27 cellular contexts compared by ENCODE assay signal in genomic region chr9:98961513-98962180, GRCh38. TPM values are rescaled to one million over a fixed set of nuclear protein-coding genes. Genes with fewer than 3 reads are reported as not detected.
A peak's percentile ranks its signal among the peaks of the same experiment; 100 is the strongest.
DNase-seq lines count a peak whose midpoint lies in the region; ATAC-seq and TF ChIP-seq lines count a peak whose summit lies in the region.
"Had no signal": no experiment of that assay in that cellular context is flagged by ENCODE, and none has a peak within 500 bp of the region (broad histone marks: within the 10 kb centered on the region; RNA-seq: fewer than 3 reads in every experiment).

No MANE protein-coding gene starts in this region.

- peaks cover 4% of the 10 kb centered on the region for H3K4me1 ChIP-seq in mesendoderm (ENCODE audit: control insufficient read depth, low read depth, low read length)
- peaks cover 39% of the 10 kb centered on the region for H3K4me1 ChIP-seq in skeletal muscle satellite cell (ENCODE audit: control insufficient read depth, insufficient read depth, low read length)
- H3K4me1 ChIP-seq: BLaER1, breast epithelium, parathyroid adenoma had no signal

- H3K4ac ChIP-seq in mesendoderm (ENCODE audit: low read depth, low read length): no peak overlapping the region

- H3K27ac Mint-ChIP-seq in HFFc6: peak overlapping the region; percentile 64
- H3K27ac Mint-ChIP-seq: activated naive CD4-positive, alpha-beta T cell treated with anti-CD3 and anti-CD28 coated beads for 36 hours; H9; mesothelial cell of epicardium; T-helper 17 cell had no signal

- H3K27ac ChIP-seq in coronary artery (peak overlapping the region; percentile 46 to 94), mesendoderm (ENCODE audit: low read depth, low read length) (no peak overlapping the region)
- H3K27ac ChIP-seq: BLaER1, parathyroid adenoma had no signal

- H3K4me2 ChIP-seq in mesendoderm (ENCODE audit: low read length) (no peak overlapping the region), skeletal muscle satellite cell (ENCODE audit: low read length) (peak overlapping the region; percentile 41)
- H3K4me2 ChIP-seq: BLaER1 had no signal

- H3K4me3 ChIP-seq in coronary artery (no peak overlapping the region), mesendoderm (ENCODE audit: low read length) (no peak overlapping the region), skeletal muscle satellite cell (ENCODE audit: low read length) (no peak overlapping the region)
- H3K4me3 ChIP-seq: BLaER1, breast epithelium, skin epidermis had no signal

- H3K9ac ChIP-seq in mesendoderm (ENCODE audit: low read length) (no peak overlapping the region), skeletal muscle satellite cell (ENCODE audit: low read depth, low read length) (peak overlapping the region; percentile 61)
- H3K9ac ChIP-seq: BLaER1, parathyroid adenoma had no signal

- peak overlapping the region; percentile 62; the same call in 1 of the 2 replicates for H3K4me3 Mint-ChIP-seq in HFFc6
- H3K4me3 Mint-ChIP-seq: activated naive CD4-positive, alpha-beta T cell treated with anti-CD3 and anti-CD28 coated beads for 36 hours; H9; mesothelial cell of epicardium; T-helper 17 cell had no signal

- no peak for DNase-seq in HFFc6
- no peak for DNase-seq in coronary artery (ENCODE audit: low spot score)
- DNase-seq in mesendoderm: peak; percentile 10
- DNase-seq in G401 (ENCODE audit: low spot score): no peak
- no peak for DNase-seq in activated CD4-positive, alpha-beta T cell treated with anti-CD3 and anti-CD28 coated beads, Interleukin-2, amount 50 U/mL, for 4 hours
- DNase-seq: activated naive CD4-positive, alpha-beta T cell treated with anti-CD3 and anti-CD28 coated beads for 36 hours; activated T-cell treated with anti-CD3 and anti-CD28 coated beads, Interleukin-2, amount 50 U/mL, for 48 hours; amniotic stem cell; DMS79 treated with DMSO at 0.1 percent for 48 hours; H9; head of caudate nucleus; Kasumi-1; left colon; NCI-H1694; NCI-H2171; NCI-H524 treated with DMSO at 0.1 percent for 48 hours; NK-92 treated with Interleukin-12 subunit alpha and Interleukin-12 subunit beta, amount 100 ng/mL, for 24 hours; stimulated activated CD4-positive, alpha-beta T cell treated with anti-CD3 and anti-CD28 coated beads, Interleukin-1b, Interleukin-23, amount 100 ng/mL, for 48 hours; T-helper 17 cell had no signal

- no peak overlapping the region for H2BK15ac ChIP-seq in mesendoderm (replicated peaks; ENCODE audit: low read depth)

- H4K5ac ChIP-seq in mesendoderm (ENCODE audit: low read length): no peak overlapping the region

- H3K36me3 ChIP-seq in mesendoderm (ENCODE audit: control insufficient read depth, insufficient read depth, low read length) (no peaks in the 10 kb centered on the region), skeletal muscle satellite cell (ENCODE audit: insufficient read depth, low read length) (no peaks in the 10 kb centered on the region)
- H3K36me3 ChIP-seq: BLaER1, breast epithelium had no signal

- H3K36me3 Mint-ChIP-seq in HFFc6 (ENCODE audit: low read depth): peaks cover 9% of the 10 kb centered on the region

- peaks cover 4% of the 10 kb centered on the region; the same call in 1 of the 2 replicates for H3K27me3 Mint-ChIP-seq in HFFc6 (ENCODE audit: insufficient read depth)

- no peaks in the 10 kb centered on the region for H3K9me3 ChIP-seq in skeletal muscle satellite cell (replicated peaks; ENCODE audit: low read length)

- H3K79me2 ChIP-seq in mesendoderm (ENCODE audit: control insufficient read depth, insufficient read depth, low read length): no peaks in the 10 kb centered on the region
- H3K79me2 ChIP-seq: parathyroid adenoma had no signal

- H3K56ac ChIP-seq in mesendoderm (ENCODE audit: low read length): no peak overlapping the region

- peaks cover 60% of the 10 kb centered on the region for H3K4me1 Mint-ChIP-seq in HFFc6 (ENCODE audit: low read depth)

- in situ Hi-C loops in G401 (cut with HindIII; ENCODE audit: low sequenced_read_pairs): no loop called here

- no peak overlapping the region for H2AK5ac ChIP-seq in mesendoderm (ENCODE audit: low read length)

- ATAC-seq in GM19328 (IDR thresholded peaks at IDR 0.05; ENCODE audit: unreplicated experiment) (no peak), HG02763 (IDR thresholded peaks at IDR 0.05; ENCODE audit: unreplicated experiment) (no peak)
- ATAC-seq: left colon, T-helper 17 cell had no signal

- no peak overlapping the region for H2BK120ac ChIP-seq in mesendoderm (ENCODE audit: low read depth, low read length)

- no peaks in the 10 kb centered on the region for H3K79me1 ChIP-seq in mesendoderm (ENCODE audit: low read length)

- no peak overlapping the region for H2BK5ac ChIP-seq in mesendoderm (ENCODE audit: low read length)

- no peak overlapping the region for H3K23ac ChIP-seq in mesendoderm (ENCODE audit: low read length)

- WGBS in mesendoderm (ENCODE audit: extremely low coverage, insufficient coverage, low lambda C conversion rate): no CpG with 5 or more reads among the region's 16 CpGs

- no peaks in the 10 kb centered on the region for H3K27me3 ChIP-seq in mesendoderm (ENCODE audit: insufficient read depth, low read length, poor library complexity)
- peaks cover 52% of the 10 kb centered on the region for H3K27me3 ChIP-seq in skeletal muscle satellite cell (ENCODE audit: control insufficient read depth, insufficient read depth, low read length)
- H3K27me3 ChIP-seq: BLaER1, breast epithelium had no signal

- no peak overlapping the region for H4K8ac ChIP-seq in mesendoderm (ENCODE audit: low read depth, low read length)

- peaks cover 7% of the 10 kb centered on the region for H3K9me3 Mint-ChIP-seq in HFFc6

- TF ChIP-seq CTCF in HFFc6 (IDR thresholded peaks at IDR 0.05) (peak; percentile 16; the same call in 1 of the 2 replicates), coronary artery (IDR thresholded peaks at IDR 0.05) (no peak)

- no peak overlapping the region for H3K18ac ChIP-seq in mesendoderm (ENCODE audit: low read length)

RNA-seq across cellular contexts. Expression of gene COL15A1, which starts 17.9 kb away (rescaled TPM):
- under 1 TPM; 0.20 to 0.50 (median 0.32) TPM for total RNA-seq in HFFc6 (2021; fragmentation: NEBNext Ultra II Directional; extraction: Animal tissue kit (Norgen Biotek cat#: 25700))
- polyA plus RNA-seq in mesendoderm (2013, experiment 1 of 2): 0.22 TPM
- polyA plus RNA-seq in mesendoderm (2013, experiment 2 of 2): 0.32 TPM
- 0.25 and 1.7 TPM in 2 replicates for total RNA-seq in skeletal muscle satellite cell (2012; rRNA removed)
- total RNA-seq in G401 (2014; rRNA removed; shearing (Covaris generic)): not detected in 2 replicates
- total RNA-seq: H9, T-helper 17 cell had no signal
